Comparison of ENCODE assay signal across 1 cellular context in the genomic region with DNA sequence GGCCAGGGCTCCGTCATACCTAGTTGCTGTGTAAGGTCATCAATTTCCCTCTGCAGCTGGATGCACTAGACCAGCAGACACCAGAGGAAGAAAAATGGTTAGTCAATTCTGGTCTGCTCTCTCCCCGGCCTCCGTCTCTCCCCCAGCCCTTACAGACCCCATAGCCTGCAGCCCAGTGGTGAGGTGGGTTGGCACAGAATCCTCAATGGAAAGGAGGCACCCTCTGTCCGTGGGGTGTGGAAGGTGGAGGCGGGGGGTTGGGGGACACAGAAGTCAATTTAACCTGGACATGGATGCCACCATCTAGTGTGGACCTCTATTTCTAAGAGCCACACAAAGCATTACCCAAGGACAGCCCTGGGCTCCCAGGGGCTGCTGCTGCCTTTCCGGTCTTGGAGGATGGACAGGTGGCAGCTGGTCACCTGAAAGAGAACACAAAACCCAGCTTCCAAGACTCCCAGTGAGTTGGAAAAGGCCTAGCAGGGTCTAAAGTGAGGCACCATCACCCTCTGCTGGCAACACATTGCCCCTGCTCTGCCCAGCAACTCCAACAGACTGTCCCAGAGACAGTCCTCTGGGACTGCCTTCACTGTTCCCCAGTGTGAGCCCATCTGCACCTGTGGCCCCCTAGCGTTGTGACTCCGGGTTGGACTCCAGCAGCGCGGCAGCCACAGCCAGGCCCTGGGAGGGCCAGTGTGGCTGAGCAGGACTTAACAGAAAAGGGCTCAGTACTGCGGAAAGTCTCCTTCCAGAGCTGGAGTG.
TF ChIP-seq lines count a peak whose summit lies in the region.

No MANE protein-coding gene starts in this region.

TF ChIP-seq in H1, 55 proteins besides CTCF, POLR2A, EP300 and RAD21:
- TF ChIP-seq USF2 (IDR thresholded peaks at IDR 0.05; ENCODE audit: low read length), result no peak
- TF ChIP-seq JUND (IDR thresholded peaks at IDR 0.05; ENCODE audit: low read length), result no peak
- no peak for TF ChIP-seq EZH2 (IDR thresholded peaks at IDR 0.05; ENCODE audit: low read depth, low read length, severe bottlenecking)
- TF ChIP-seq BCL11A (IDR thresholded peaks at IDR 0.05; ENCODE audit: low read depth in 2 of 2, low read length in 2 of 2), result no peak
- TF ChIP-seq CREB1 (IDR thresholded peaks at IDR 0.05), result no peak
- TF ChIP-seq POU5F1 (IDR thresholded peaks at IDR 0.05; ENCODE audit: low read depth, low read length), result no peak
- TF ChIP-seq TAF7 (optimal IDR thresholded peaks at IDR 0.05; ENCODE audit: borderline replicate concordance, low read depth, low read length), result no peak
